ENCODE assay signal across 24 cellular contexts in genomic region chr20:2116170-2116940, GRCh38.
"Had no signal": no experiment of that assay in that cellular context is flagged by ENCODE, and none has a peak within 500 bp of the region (broad histone marks: within the 10 kb centered on the region; RNA-seq: fewer than 3 reads in every experiment).

No MANE protein-coding gene starts in this region.

- DNase-seq: activated CD4-positive, alpha-beta T cell treated with anti-CD3 and anti-CD28 coated beads for 48 hours; activated CD4-positive, alpha-beta T cell treated with anti-CD3 and anti-CD28 coated beads, Interleukin-2, amount 50 U/mL, for 48 hours; activated CD8-positive, alpha-beta memory T cell treated with anti-CD3 and anti-CD28 coated beads, Interleukin-2, amount 50 U/mL, for 48 hours; activated naive CD8-positive, alpha-beta T cell treated with anti-CD3 and anti-CD28 coated beads, Interleukin-2, amount 50 U/mL, for 24 hours; activated T-cell treated with anti-CD3 and anti-CD28 coated beads, Interleukin-2, amount 50 U/mL, for 24 hours; caudate nucleus; foreskin melanocyte; mammary epithelial cell; naive B cell; nucleus accumbens; right cardiac atrium; stimulated activated CD4-positive, alpha-beta T cell treated with anti-CD3 and anti-CD28 coated beads, Interleukin-2, amount 100 ng/mL, for 48 hours; stimulated activated naive CD8-positive, alpha-beta T cell treated with anti-CD3 and anti-CD28 coated beads, Interleukin-15, Interleukin-2, amounts not matched to agents 100 U/mL and 50 U/mL, for 24 hours; SW 1271; T-helper 9 cell; trophoblast cell; WERI-Rb-1 had no signal

- H3K27ac ChIP-seq: parathyroid adenoma, thoracic aorta, vagina, WERI-Rb-1 had no signal

- FAIRE-seq: islet of Langerhans, TTC549 had no signal

- ATAC-seq: activated CD4-positive, CD25-positive, alpha-beta regulatory T cell treated with anti-CD3 and anti-CD28 coated beads, Interleukin-2, amount 50 U/mL, for 24 hours; activated naive CD8-positive, alpha-beta T cell treated with anti-CD3 and anti-CD28 coated beads, Interleukin-2, amount 50 U/mL, for 24 hours; stimulated activated naive CD8-positive, alpha-beta T cell treated with anti-CD3 and anti-CD28 coated beads, Interleukin-15, Interleukin-2, amounts not matched to agents 100 U/mL and 50 U/mL, for 24 hours had no signal

- H3K4me3 ChIP-seq: esophagus muscularis mucosa, thoracic aorta, vagina had no signal

- H3K27me3 ChIP-seq: esophagus muscularis mucosa, vagina had no signal

- H3K9me3 ChIP-seq: esophagus muscularis mucosa, thoracic aorta, vagina had no signal
